In genomic region chr3:178193846-178194245, GRCh38 we compare ENCODE assay signal across 24 cellular contexts.
"Had no signal": no experiment of that assay in that cellular context is flagged by ENCODE, and none has a peak within 500 bp of the region (broad histone marks: within the 10 kb centered on the region; RNA-seq: fewer than 3 reads in every experiment).

No MANE protein-coding gene starts in this region.

- DNase-seq: activated CD4-positive, alpha-beta memory T cell treated with anti-CD3 and anti-CD28 coated beads for 36 hours; activated CD4-positive, alpha-beta T cell treated with anti-CD3 and anti-CD28 coated beads for 48 hours; activated effector memory CD4-positive, alpha-beta T cell treated with Interleukin-2 at 50 U/mL for 16 hours; activated naive CD4-positive, alpha-beta T cell treated with anti-CD3 and anti-CD28 coated beads for 36 hours; activated naive CD8-positive, alpha-beta T cell treated with anti-CD3 and anti-CD28 coated beads, Interleukin-2, amount 10 ng/mL, durations not matched to agents 7 days and 5 days; activated T-cell treated with anti-CD3 and anti-CD28 coated beads, Interleukin-2, amount 50 U/mL, for 72 hours; amygdala; effector CD4-positive, alpha-beta T cell; gastrocnemius medialis; hippocampal formation; kidney glomerular epithelial cell; left lung; midbrain; ovary; right lobe of liver; stimulated activated CD4-positive, alpha-beta T cell treated with anti-CD3 and anti-CD28 coated beads, Interleukin-1b, Interleukin-23, amount 100 ng/mL, for 48 hours had no signal

- ATAC-seq: activated T-cell treated with anti-CD3 and anti-CD28 coated beads, Interleukin-2, amount 50 U/mL, for 72 hours; gastrocnemius medialis; left lung; right lobe of liver had no signal

- H3K27me3 Mint-ChIP-seq: activated CD4-positive, alpha-beta memory T cell treated with anti-CD3 and anti-CD28 coated beads for 36 hours; activated naive CD8-positive, alpha-beta T cell treated with anti-CD3 and anti-CD28 coated beads, Interleukin-2, amount 10 ng/mL, durations not matched to agents 7 days and 5 days; stimulated activated naive CD8-positive, alpha-beta T cell treated with anti-CD3 and anti-CD28 coated beads, Interleukin-15, Interleukin-2, amounts not matched to agents 100 ng/mL and 50 ng/mL, for 24 hours had no signal

- H3K4me3 Mint-ChIP-seq: activated CD4-positive, alpha-beta memory T cell treated with anti-CD3 and anti-CD28 coated beads for 36 hours; activated naive CD4-positive, alpha-beta T cell treated with anti-CD3 and anti-CD28 coated beads for 36 hours; activated naive CD8-positive, alpha-beta T cell treated with anti-CD3 and anti-CD28 coated beads, Interleukin-2, amount 10 ng/mL, durations not matched to agents 7 days and 5 days; activated T-cell treated with anti-CD3 and anti-CD28 coated beads, Interleukin-2, amount 50 U/mL, for 72 hours; nephron; stimulated activated naive CD8-positive, alpha-beta T cell treated with anti-CD3 and anti-CD28 coated beads, Interleukin-15, Interleukin-2, amounts not matched to agents 100 ng/mL and 50 ng/mL, for 24 hours; T-helper 1 cell treated with Interleukin-12 subunit alpha and Interleukin-12 subunit beta and Interleukin-4 antibody, amounts not matched to agents 30 μg/mL and 1 μg/mL, for 36 hours had no signal

- H3K36me3 ChIP-seq: cardiac muscle cell, esophagus muscularis mucosa, gastrocnemius medialis, left lung, neutrophil, ovary, right lobe of liver, tibial nerve had no signal

- H3K27ac ChIP-seq: cardiac muscle cell, esophagus muscularis mucosa, left lung, neutrophil, ovary, right lobe of liver, skin epidermis, tibial nerve had no signal

- H3K27me3 ChIP-seq: cardiac muscle cell, esophagus muscularis mucosa, gastrocnemius medialis, left lung, neutrophil, right lobe of liver, tibial nerve had no signal

- H3K4me1 Mint-ChIP-seq: nephron had no signal

- H3K36me3 Mint-ChIP-seq: activated CD4-positive, alpha-beta memory T cell treated with anti-CD3 and anti-CD28 coated beads for 36 hours; activated naive CD8-positive, alpha-beta T cell treated with anti-CD3 and anti-CD28 coated beads, Interleukin-2, amount 10 ng/mL, durations not matched to agents 7 days and 5 days had no signal

- H3K27ac Mint-ChIP-seq: activated CD4-positive, alpha-beta memory T cell treated with anti-CD3 and anti-CD28 coated beads for 36 hours; activated naive CD4-positive, alpha-beta T cell treated with anti-CD3 and anti-CD28 coated beads for 36 hours; activated naive CD8-positive, alpha-beta T cell treated with anti-CD3 and anti-CD28 coated beads, Interleukin-2, amount 10 ng/mL, durations not matched to agents 7 days and 5 days; activated T-cell treated with anti-CD3 and anti-CD28 coated beads, Interleukin-2, amount 50 U/mL, for 72 hours; nephron; stimulated activated naive CD8-positive, alpha-beta T cell treated with anti-CD3 and anti-CD28 coated beads, Interleukin-15, Interleukin-2, amounts not matched to agents 100 ng/mL and 50 ng/mL, for 24 hours; T-helper 1 cell treated with Interleukin-12 subunit alpha and Interleukin-12 subunit beta and Interleukin-4 antibody, amounts not matched to agents 30 μg/mL and 1 μg/mL, for 36 hours had no signal

- H3K9me3 Mint-ChIP-seq: activated CD4-positive, alpha-beta memory T cell treated with anti-CD3 and anti-CD28 coated beads for 36 hours; activated naive CD4-positive, alpha-beta T cell treated with anti-CD3 and anti-CD28 coated beads for 36 hours; activated naive CD8-positive, alpha-beta T cell treated with anti-CD3 and anti-CD28 coated beads, Interleukin-2, amount 10 ng/mL, durations not matched to agents 7 days and 5 days; activated T-cell treated with anti-CD3 and anti-CD28 coated beads, Interleukin-2, amount 50 U/mL, for 72 hours; stimulated activated naive CD8-positive, alpha-beta T cell treated with anti-CD3 and anti-CD28 coated beads, Interleukin-15, Interleukin-2, amounts not matched to agents 100 ng/mL and 50 ng/mL, for 24 hours; T-helper 1 cell treated with Interleukin-12 subunit alpha and Interleukin-12 subunit beta and Interleukin-4 antibody, amounts not matched to agents 30 μg/mL and 1 μg/mL, for 36 hours had no signal

- H3K9me3 ChIP-seq: esophagus muscularis mucosa, gastrocnemius medialis, left lung, neutrophil, ovary, right lobe of liver, tibial nerve had no signal

- H3K4me1 ChIP-seq: left lung, right lobe of liver, tibial nerve had no signal

- H3K4me3 ChIP-seq: cardiac muscle cell, esophagus muscularis mucosa, gastrocnemius medialis, left lung, ovary, right lobe of liver, skin epidermis, tibial nerve had no signal
